29 cellular contexts compared by ENCODE assay signal in the genomic region with DNA sequence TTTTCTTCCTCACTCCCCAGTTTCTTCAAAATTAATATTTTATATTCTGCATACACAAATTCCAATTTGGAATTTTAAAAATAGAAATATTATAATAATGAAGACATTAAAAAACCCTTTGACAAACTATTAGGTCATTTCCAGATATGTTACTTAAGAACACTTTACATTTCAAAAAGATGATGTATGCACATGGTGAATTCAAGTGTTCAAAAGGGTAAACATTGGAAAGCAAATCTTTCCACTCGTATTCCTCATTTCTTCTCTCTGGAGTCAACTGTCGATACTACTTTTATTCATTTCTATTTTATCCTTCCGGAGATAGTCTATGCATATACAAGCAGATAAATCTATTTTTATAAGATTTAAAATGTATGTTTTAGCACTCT.
"Had no signal": no experiment of that assay in that cellular context is flagged by ENCODE, and none has a peak within 500 bp of the region (broad histone marks: within the 10 kb centered on the region; RNA-seq: fewer than 3 reads in every experiment).

No MANE protein-coding gene starts in this region.

- H3K27me3 Mint-ChIP-seq: activated B cell treated with CpG ODN at 0.5 μM for 24 hours; activated CD4-positive, alpha-beta T cell treated with anti-CD3 and anti-CD28 coated beads for 36 hours; activated CD8-positive, alpha-beta memory T cell treated with anti-CD3 and anti-CD28 coated beads, Interleukin-2, amount 10 ng/mL, durations not matched to agents 7 days and 5 days; central memory CD8-positive, alpha-beta T cell; naive B cell; progenitor cell of endocrine pancreas; stimulated activated naive CD8-positive, alpha-beta T cell treated with anti-CD3 and anti-CD28 coated beads, Interleukin-15, Interleukin-2, amounts not matched to agents 100 ng/mL and 50 ng/mL, for 24 hours; T-helper 17 cell had no signal

- H3K36me3 ChIP-seq: neutrophil, thoracic aorta had no signal

- H3K9me3 ChIP-seq: esophagus squamous epithelium, neutrophil, thoracic aorta had no signal

- H3K4me3 ChIP-seq: esophagus squamous epithelium, skin epidermis, thoracic aorta had no signal

- H3K9me3 Mint-ChIP-seq: activated B cell treated with CpG ODN at 0.5 μM for 24 hours; activated naive CD4-positive, alpha-beta T cell treated with anti-CD3 and anti-CD28 coated beads, Interleukin-2, amount 50 U/mL, for 72 hours; activated T-cell treated with anti-CD3 and anti-CD28 coated beads, Interleukin-2, amount 50 U/mL, for 72 hours; central memory CD8-positive, alpha-beta T cell; mesothelial cell of epicardium; naive B cell; nephron progenitor cell; stimulated activated effector memory CD8-positive, alpha-beta T cell treated with anti-CD3 and anti-CD28 coated beads, Interleukin-12 subunit alpha, Interleukin-12 subunit beta, amount 100 ng/mL, for 72 hours; stimulated activated naive CD8-positive, alpha-beta T cell treated with anti-CD3 and anti-CD28 coated beads, Interleukin-15, Interleukin-2, amounts not matched to agents 100 ng/mL and 50 ng/mL, for 24 hours had no signal

- H3K36me3 Mint-ChIP-seq: activated naive CD4-positive, alpha-beta T cell treated with anti-CD3 and anti-CD28 coated beads, Interleukin-2, amount 50 U/mL, for 72 hours; stimulated activated effector memory CD8-positive, alpha-beta T cell treated with anti-CD3 and anti-CD28 coated beads, Interleukin-12 subunit alpha, Interleukin-12 subunit beta, amount 100 ng/mL, for 72 hours had no signal

- H3K4me1 Mint-ChIP-seq: activated B cell treated with CpG ODN at 0.5 μM for 24 hours had no signal

- DNase-seq: activated B cell treated with CpG ODN at 0.5 μM for 24 hours; activated CD4-positive, alpha-beta T cell treated with anti-CD3 and anti-CD28 coated beads for 36 hours; activated CD8-positive, alpha-beta memory T cell treated with anti-CD3 and anti-CD28 coated beads, Interleukin-2, amount 10 ng/mL, durations not matched to agents 7 days and 5 days; activated CD8-positive, alpha-beta T cell treated with anti-CD3 and anti-CD28 coated beads, Interleukin-2, amount 10 ng/mL, durations not matched to agents 7 days and 5 days; activated naive CD4-positive, alpha-beta T cell; activated T-cell treated with anti-CD3 and anti-CD28 coated beads for 4 hours; activated T-cell treated with anti-CD3 and anti-CD28 coated beads, Interleukin-2, amount 50 U/mL, for 72 hours; effector CD4-positive, alpha-beta T cell; esophagus squamous epithelium; foreskin melanocyte; islet precursor cell; left ventricle myocardium superior; naive B cell; nephron progenitor cell; retina; stimulated activated CD4-positive, alpha-beta T cell treated with anti-CD3 and anti-CD28 coated beads, Interleukin-4, amount 100 ng/mL, for 24 hours; T-helper 17 cell; trophoblast cell had no signal

- H3K4me3 Mint-ChIP-seq: activated B cell treated with CpG ODN at 0.5 μM for 24 hours; activated CD4-positive, alpha-beta T cell treated with anti-CD3 and anti-CD28 coated beads for 36 hours; activated CD8-positive, alpha-beta memory T cell treated with anti-CD3 and anti-CD28 coated beads, Interleukin-2, amount 10 ng/mL, durations not matched to agents 7 days and 5 days; activated CD8-positive, alpha-beta T cell treated with anti-CD3 and anti-CD28 coated beads, Interleukin-2, amount 10 ng/mL, durations not matched to agents 7 days and 5 days; activated T-cell treated with anti-CD3 and anti-CD28 coated beads, Interleukin-2, amount 50 U/mL, for 72 hours; central memory CD8-positive, alpha-beta T cell; mesothelial cell of epicardium; naive B cell; nephron progenitor cell; stimulated activated effector memory CD8-positive, alpha-beta T cell treated with anti-CD3 and anti-CD28 coated beads, Interleukin-12 subunit alpha, Interleukin-12 subunit beta, amount 100 ng/mL, for 72 hours; stimulated activated naive CD8-positive, alpha-beta T cell treated with anti-CD3 and anti-CD28 coated beads, Interleukin-15, Interleukin-2, amounts not matched to agents 100 ng/mL and 50 ng/mL, for 24 hours; T-helper 17 cell had no signal

- H3K27me3 ChIP-seq: esophagus squamous epithelium, neutrophil had no signal

- H3K27ac ChIP-seq: epithelial cell of prostate, esophagus squamous epithelium, neutrophil, skin epidermis, thoracic aorta had no signal

- H3K4me1 ChIP-seq: esophagus squamous epithelium had no signal

- ATAC-seq: activated CD4-positive, alpha-beta T cell treated with anti-CD3 and anti-CD28 coated beads for 36 hours; activated CD8-positive, alpha-beta memory T cell treated with anti-CD3 and anti-CD28 coated beads, Interleukin-2, amount 10 ng/mL, durations not matched to agents 7 days and 5 days; activated CD8-positive, alpha-beta T cell treated with anti-CD3 and anti-CD28 coated beads, Interleukin-2, amount 10 ng/mL, durations not matched to agents 7 days and 5 days; activated naive CD4-positive, alpha-beta T cell treated with anti-CD3 and anti-CD28 coated beads, Interleukin-2, amount 50 U/mL, for 72 hours; activated T-cell treated with anti-CD3 and anti-CD28 coated beads, Interleukin-2, amount 50 U/mL, for 72 hours; left ventricle myocardium superior; sciatic nerve; stimulated activated effector memory CD8-positive, alpha-beta T cell treated with anti-CD3 and anti-CD28 coated beads, Interleukin-12 subunit alpha, Interleukin-12 subunit beta, amount 100 ng/mL, for 72 hours; T-helper 17 cell had no signal

- H3K27ac Mint-ChIP-seq: activated B cell treated with CpG ODN at 0.5 μM for 24 hours; activated CD4-positive, alpha-beta T cell treated with anti-CD3 and anti-CD28 coated beads for 36 hours; activated CD8-positive, alpha-beta memory T cell treated with anti-CD3 and anti-CD28 coated beads, Interleukin-2, amount 10 ng/mL, durations not matched to agents 7 days and 5 days; activated CD8-positive, alpha-beta T cell treated with anti-CD3 and anti-CD28 coated beads, Interleukin-2, amount 10 ng/mL, durations not matched to agents 7 days and 5 days; activated T-cell treated with anti-CD3 and anti-CD28 coated beads, Interleukin-2, amount 50 U/mL, for 72 hours; mesothelial cell of epicardium; nephron progenitor cell; progenitor cell of endocrine pancreas; stimulated activated effector memory CD8-positive, alpha-beta T cell treated with anti-CD3 and anti-CD28 coated beads, Interleukin-12 subunit alpha, Interleukin-12 subunit beta, amount 100 ng/mL, for 72 hours; stimulated activated naive CD8-positive, alpha-beta T cell treated with anti-CD3 and anti-CD28 coated beads, Interleukin-15, Interleukin-2, amounts not matched to agents 100 ng/mL and 50 ng/mL, for 24 hours; T-helper 17 cell had no signal
